1 cellular context compared by ENCODE assay signal in genomic region chr3:68017069-68017468, GRCh38.
TF ChIP-seq lines count a peak whose summit lies in the region.

No MANE protein-coding gene starts in this region.

TF ChIP-seq in GM23338, 12 proteins besides CTCF, POLR2A, EP300 and RAD21:
- no peak for TF ChIP-seq POLR2AphosphoS5 (IDR thresholded peaks at IDR 0.05; ENCODE audit: low read depth)
- no peak for TF ChIP-seq ZNF462 (CRISPR knock-in tag; IDR thresholded peaks at IDR 0.05)
- TF ChIP-seq EZH2phosphoT487 (IDR thresholded peaks at IDR 0.05; ENCODE audit: unreplicated experiment), result no peak
- TF ChIP-seq JUNB (IDR thresholded peaks at IDR 0.05; ENCODE audit: unreplicated experiment), result no peak
- TF ChIP-seq ZNF114 (CRISPR knock-in tag; IDR thresholded peaks at IDR 0.05), result no peak
- TF ChIP-seq ETS1 (IDR thresholded peaks at IDR 0.05), result no peak
- TF ChIP-seq REST (IDR thresholded peaks at IDR 0.05; ENCODE audit: unreplicated experiment), result no peak
- TF ChIP-seq NANOG (IDR thresholded peaks at IDR 0.05; ENCODE audit: borderline replicate concordance), result no peak
- no peak for TF ChIP-seq ZNF331 (CRISPR knock-in tag; IDR thresholded peaks at IDR 0.05; ENCODE audit: low read depth)
- TF ChIP-seq STAT1 (IDR thresholded peaks at IDR 0.05; ENCODE audit: unreplicated experiment), result no peak
